Comparison of ENCODE assay signal across 1 cellular context in the genomic region with DNA sequence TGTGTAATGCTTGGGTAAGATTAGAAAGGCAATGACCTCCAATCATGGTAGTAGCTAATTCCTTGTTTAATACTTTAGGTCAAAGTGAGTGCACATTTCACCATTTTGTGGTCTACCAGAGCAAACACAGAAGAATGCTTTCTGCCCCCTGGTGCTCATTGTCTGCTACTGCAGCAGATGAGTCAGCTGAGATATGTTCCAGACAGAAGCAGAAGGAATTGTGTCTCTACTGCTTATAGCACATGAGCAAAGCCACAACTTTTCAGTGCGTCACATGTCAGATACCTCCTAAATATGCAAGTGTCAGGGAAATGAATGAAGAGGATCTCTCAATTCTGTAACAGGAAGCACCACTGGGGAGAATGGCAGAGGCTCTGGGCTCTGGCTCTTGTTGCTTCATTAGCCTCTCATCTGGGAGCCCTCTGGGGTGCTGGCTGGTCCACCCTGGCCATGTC.
TF ChIP-seq lines count a peak whose summit lies in the region.

No MANE protein-coding gene starts in this region.

TF ChIP-seq in HepG2, 621 proteins besides CTCF, POLR2A, EP300 and RAD21 (continued from another document and continues in another):
- TF ChIP-seq, protein P1, sequence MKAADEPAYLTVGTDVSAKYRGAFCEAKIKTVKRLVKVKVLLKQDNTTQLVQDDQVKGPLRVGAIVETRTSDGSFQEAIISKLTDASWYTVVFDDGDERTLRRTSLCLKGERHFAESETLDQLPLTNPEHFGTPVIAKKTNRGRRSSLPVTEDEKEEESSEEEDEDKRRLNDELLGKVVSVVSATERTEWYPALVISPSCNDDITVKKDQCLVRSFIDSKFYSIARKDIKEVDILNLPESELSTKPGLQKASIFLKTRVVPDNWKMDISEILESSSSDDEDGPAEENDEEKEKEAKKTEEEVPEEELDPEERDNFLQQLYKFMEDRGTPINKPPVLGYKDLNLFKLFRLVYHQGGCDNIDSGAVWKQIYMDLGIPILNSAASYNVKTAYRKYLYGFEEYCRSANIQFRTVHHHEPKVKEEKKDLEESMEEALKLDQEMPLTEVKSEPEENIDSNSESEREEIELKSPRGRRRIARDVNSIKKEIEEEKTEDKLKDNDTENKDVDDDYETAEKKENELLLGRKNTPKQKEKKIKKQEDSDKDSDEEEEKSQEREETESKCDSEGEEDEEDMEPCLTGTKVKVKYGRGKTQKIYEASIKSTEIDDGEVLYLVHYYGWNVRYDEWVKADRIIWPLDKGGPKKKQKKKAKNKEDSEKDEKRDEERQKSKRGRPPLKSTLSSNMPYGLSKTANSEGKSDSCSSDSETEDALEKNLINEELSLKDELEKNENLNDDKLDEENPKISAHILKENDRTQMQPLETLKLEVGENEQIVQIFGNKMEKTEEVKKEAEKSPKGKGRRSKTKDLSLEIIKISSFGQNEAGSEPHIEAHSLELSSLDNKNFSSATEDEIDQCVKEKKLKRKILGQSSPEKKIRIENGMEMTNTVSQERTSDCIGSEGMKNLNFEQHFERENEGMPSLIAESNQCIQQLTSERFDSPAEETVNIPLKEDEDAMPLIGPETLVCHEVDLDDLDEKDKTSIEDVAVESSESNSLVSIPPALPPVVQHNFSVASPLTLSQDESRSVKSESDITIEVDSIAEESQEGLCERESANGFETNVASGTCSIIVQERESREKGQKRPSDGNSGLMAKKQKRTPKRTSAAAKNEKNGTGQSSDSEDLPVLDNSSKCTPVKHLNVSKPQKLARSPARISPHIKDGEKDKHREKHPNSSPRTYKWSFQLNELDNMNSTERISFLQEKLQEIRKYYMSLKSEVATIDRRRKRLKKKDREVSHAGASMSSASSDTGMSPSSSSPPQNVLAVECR (CRISPR knock-in tag; IDR thresholded peaks at IDR 0.05; ENCODE audit: borderline replicate concordance), result no peak
- TF ChIP-seq, protein P2, sequence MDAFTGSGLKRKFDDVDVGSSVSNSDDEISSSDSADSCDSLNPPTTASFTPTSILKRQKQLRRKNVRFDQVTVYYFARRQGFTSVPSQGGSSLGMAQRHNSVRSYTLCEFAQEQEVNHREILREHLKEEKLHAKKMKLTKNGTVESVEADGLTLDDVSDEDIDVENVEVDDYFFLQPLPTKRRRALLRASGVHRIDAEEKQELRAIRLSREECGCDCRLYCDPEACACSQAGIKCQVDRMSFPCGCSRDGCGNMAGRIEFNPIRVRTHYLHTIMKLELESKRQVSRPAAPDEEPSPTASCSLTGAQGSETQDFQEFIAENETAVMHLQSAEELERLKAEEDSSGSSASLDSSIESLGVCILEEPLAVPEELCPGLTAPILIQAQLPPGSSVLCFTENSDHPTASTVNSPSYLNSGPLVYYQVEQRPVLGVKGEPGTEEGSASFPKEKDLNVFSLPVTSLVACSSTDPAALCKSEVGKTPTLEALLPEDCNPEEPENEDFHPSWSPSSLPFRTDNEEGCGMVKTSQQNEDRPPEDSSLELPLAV (CRISPR knock-in tag; conservative IDR thresholded peaks at IDR 0.05; ENCODE audit: low read depth), result no peak
- TF ChIP-seq, protein P3, sequence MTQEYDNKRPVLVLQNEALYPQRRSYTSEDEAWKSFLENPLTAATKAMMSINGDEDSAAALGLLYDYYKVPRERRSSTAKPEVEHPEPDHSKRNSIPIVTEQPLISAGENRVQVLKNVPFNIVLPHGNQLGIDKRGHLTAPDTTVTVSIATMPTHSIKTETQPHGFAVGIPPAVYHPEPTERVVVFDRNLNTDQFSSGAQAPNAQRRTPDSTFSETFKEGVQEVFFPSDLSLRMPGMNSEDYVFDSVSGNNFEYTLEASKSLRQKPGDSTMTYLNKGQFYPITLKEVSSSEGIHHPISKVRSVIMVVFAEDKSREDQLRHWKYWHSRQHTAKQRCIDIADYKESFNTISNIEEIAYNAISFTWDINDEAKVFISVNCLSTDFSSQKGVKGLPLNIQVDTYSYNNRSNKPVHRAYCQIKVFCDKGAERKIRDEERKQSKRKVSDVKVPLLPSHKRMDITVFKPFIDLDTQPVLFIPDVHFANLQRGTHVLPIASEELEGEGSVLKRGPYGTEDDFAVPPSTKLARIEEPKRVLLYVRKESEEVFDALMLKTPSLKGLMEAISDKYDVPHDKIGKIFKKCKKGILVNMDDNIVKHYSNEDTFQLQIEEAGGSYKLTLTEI (CRISPR knock-in tag; conservative IDR thresholded peaks at IDR 0.05), result no peak
- TF ChIP-seq, protein P4, sequence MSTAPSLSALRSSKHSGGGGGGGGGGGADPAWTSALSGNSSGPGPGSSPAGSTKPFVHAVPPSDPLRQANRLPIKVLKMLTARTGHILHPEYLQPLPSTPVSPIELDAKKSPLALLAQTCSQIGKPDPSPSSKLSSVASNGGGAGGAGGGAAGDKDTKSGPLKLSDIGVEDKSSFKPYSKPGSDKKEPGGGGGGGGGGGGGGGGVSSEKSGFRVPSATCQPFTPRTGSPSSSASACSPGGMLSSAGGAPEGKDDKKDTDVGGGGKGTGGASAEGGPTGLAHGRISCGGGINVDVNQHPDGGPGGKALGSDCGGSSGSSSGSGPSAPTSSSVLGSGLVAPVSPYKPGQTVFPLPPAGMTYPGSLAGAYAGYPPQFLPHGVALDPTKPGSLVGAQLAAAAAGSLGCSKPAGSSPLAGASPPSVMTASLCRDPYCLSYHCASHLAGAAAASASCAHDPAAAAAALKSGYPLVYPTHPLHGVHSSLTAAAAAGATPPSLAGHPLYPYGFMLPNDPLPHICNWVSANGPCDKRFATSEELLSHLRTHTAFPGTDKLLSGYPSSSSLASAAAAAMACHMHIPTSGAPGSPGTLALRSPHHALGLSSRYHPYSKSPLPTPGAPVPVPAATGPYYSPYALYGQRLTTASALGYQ (CRISPR knock-in tag; IDR thresholded peaks at IDR 0.05), result no peak
- TF ChIP-seq TEAD3 (CRISPR knock-in tag; optimal IDR thresholded peaks at IDR 0.05; ENCODE audit: borderline replicate concordance), result peak; percentile 69
- TF ChIP-seq ZNF264 (CRISPR knock-in tag; IDR thresholded peaks at IDR 0.05), result no peak
- no peak for TF ChIP-seq ZSCAN25 (CRISPR knock-in tag; IDR thresholded peaks at IDR 0.05)
- TF ChIP-seq PRPF4 (IDR thresholded peaks at IDR 0.05; ENCODE audit: low read depth, low read length, poor library complexity, severe bottlenecking), result no peak
- TF ChIP-seq REPIN1 (CRISPR knock-in tag; IDR thresholded peaks at IDR 0.05; ENCODE audit: borderline replicate concordance, low read depth), result peak; percentile 69; the same call in 1 of the 2 replicates
- TF ChIP-seq ZNF879 (CRISPR knock-in tag; IDR thresholded peaks at IDR 0.05), result no peak
- TF ChIP-seq DR1 (CRISPR knock-in tag; IDR thresholded peaks at IDR 0.05), result no peak
- TF ChIP-seq ZNF782 (CRISPR knock-in tag; IDR thresholded peaks at IDR 0.05; ENCODE audit: borderline replicate concordance), result no peak
- TF ChIP-seq, protein P5, sequence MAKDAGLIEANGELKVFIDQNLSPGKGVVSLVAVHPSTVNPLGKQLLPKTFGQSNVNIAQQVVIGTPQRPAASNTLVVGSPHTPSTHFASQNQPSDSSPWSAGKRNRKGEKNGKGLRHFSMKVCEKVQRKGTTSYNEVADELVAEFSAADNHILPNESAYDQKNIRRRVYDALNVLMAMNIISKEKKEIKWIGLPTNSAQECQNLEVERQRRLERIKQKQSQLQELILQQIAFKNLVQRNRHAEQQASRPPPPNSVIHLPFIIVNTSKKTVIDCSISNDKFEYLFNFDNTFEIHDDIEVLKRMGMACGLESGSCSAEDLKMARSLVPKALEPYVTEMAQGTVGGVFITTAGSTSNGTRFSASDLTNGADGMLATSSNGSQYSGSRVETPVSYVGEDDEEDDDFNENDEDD (CRISPR knock-in tag; IDR thresholded peaks at IDR 0.05; ENCODE audit: borderline replicate concordance), result no peak
- no peak for TF ChIP-seq TOE1 (CRISPR knock-in tag; IDR thresholded peaks at IDR 0.05)
- TF ChIP-seq ZNF605 (CRISPR knock-in tag; IDR thresholded peaks at IDR 0.05), result peak; percentile 60; the same call in 1 of the 2 replicates
- TF ChIP-seq ZZZ3 (CRISPR knock-in tag; IDR thresholded peaks at IDR 0.05; ENCODE audit: borderline replicate concordance), result no peak
- no peak for TF ChIP-seq ZNF776 (CRISPR knock-in tag; IDR thresholded peaks at IDR 0.05)
- TF ChIP-seq IRX3 (CRISPR knock-in tag; IDR thresholded peaks at IDR 0.05; ENCODE audit: borderline replicate concordance, low read depth), result no peak
- TF ChIP-seq ZNF274 (CRISPR knock-in tag; IDR thresholded peaks at IDR 0.05), result no peak
- no peak for TF ChIP-seq GATAD1 (CRISPR knock-in tag; IDR thresholded peaks at IDR 0.05)
- TF ChIP-seq MIER3 (CRISPR knock-in tag; IDR thresholded peaks at IDR 0.05; ENCODE audit: borderline replicate concordance), result no peak
- TF ChIP-seq NFE2L2 (IDR thresholded peaks at IDR 0.05; ENCODE audit: low read length), result peak; percentile 31; the same call in 1 of the 2 replicates
- TF ChIP-seq ZNF570 (CRISPR knock-in tag; IDR thresholded peaks at IDR 0.05; ENCODE audit: borderline replicate concordance), result no peak
- TF ChIP-seq, protein P6, sequence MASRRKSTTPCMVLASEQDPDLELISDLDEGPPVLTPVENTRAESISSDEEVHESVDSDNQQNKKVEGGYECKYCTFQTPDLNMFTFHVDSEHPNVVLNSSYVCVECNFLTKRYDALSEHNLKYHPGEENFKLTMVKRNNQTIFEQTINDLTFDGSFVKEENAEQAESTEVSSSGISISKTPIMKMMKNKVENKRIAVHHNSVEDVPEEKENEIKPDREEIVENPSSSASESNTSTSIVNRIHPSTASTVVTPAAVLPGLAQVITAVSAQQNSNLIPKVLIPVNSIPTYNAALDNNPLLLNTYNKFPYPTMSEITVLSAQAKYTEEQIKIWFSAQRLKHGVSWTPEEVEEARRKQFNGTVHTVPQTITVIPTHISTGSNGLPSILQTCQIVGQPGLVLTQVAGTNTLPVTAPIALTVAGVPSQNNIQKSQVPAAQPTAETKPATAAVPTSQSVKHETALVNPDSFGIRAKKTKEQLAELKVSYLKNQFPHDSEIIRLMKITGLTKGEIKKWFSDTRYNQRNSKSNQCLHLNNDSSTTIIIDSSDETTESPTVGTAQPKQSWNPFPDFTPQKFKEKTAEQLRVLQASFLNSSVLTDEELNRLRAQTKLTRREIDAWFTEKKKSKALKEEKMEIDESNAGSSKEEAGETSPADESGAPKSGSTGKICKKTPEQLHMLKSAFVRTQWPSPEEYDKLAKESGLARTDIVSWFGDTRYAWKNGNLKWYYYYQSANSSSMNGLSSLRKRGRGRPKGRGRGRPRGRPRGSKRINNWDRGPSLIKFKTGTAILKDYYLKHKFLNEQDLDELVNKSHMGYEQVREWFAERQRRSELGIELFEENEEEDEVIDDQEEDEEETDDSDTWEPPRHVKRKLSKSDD (CRISPR knock-in tag; IDR thresholded peaks at IDR 0.05; ENCODE audit: low read depth), result no peak
- peak; percentile 36; the same call in 1 of the 2 replicates for TF ChIP-seq BCL6 (CRISPR knock-in tag; IDR thresholded peaks at IDR 0.05)
- TF ChIP-seq, protein P7, sequence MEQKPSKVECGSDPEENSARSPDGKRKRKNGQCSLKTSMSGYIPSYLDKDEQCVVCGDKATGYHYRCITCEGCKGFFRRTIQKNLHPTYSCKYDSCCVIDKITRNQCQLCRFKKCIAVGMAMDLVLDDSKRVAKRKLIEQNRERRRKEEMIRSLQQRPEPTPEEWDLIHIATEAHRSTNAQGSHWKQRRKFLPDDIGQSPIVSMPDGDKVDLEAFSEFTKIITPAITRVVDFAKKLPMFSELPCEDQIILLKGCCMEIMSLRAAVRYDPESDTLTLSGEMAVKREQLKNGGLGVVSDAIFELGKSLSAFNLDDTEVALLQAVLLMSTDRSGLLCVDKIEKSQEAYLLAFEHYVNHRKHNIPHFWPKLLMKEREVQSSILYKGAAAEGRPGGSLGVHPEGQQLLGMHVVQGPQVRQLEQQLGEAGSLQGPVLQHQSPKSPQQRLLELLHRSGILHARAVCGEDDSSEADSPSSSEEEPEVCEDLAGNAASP (CRISPR knock-in tag; IDR thresholded peaks at IDR 0.05; ENCODE audit: borderline replicate concordance), result peak; percentile 30; the same call in 1 of the 2 replicates
- TF ChIP-seq ZFP62 (CRISPR knock-in tag; IDR thresholded peaks at IDR 0.05), result no peak
- TF ChIP-seq ZNF891 (CRISPR knock-in tag; IDR thresholded peaks at IDR 0.05), result no peak
- TF ChIP-seq ZNF777 (CRISPR knock-in tag; IDR thresholded peaks at IDR 0.05), result no peak
- TF ChIP-seq KMT2A (CRISPR knock-in tag; IDR thresholded peaks at IDR 0.05), result no peak
- no peak for TF ChIP-seq ZNF10 (CRISPR knock-in tag; IDR thresholded peaks at IDR 0.05; ENCODE audit: borderline replicate concordance, low read depth)
- TF ChIP-seq, protein P8, sequence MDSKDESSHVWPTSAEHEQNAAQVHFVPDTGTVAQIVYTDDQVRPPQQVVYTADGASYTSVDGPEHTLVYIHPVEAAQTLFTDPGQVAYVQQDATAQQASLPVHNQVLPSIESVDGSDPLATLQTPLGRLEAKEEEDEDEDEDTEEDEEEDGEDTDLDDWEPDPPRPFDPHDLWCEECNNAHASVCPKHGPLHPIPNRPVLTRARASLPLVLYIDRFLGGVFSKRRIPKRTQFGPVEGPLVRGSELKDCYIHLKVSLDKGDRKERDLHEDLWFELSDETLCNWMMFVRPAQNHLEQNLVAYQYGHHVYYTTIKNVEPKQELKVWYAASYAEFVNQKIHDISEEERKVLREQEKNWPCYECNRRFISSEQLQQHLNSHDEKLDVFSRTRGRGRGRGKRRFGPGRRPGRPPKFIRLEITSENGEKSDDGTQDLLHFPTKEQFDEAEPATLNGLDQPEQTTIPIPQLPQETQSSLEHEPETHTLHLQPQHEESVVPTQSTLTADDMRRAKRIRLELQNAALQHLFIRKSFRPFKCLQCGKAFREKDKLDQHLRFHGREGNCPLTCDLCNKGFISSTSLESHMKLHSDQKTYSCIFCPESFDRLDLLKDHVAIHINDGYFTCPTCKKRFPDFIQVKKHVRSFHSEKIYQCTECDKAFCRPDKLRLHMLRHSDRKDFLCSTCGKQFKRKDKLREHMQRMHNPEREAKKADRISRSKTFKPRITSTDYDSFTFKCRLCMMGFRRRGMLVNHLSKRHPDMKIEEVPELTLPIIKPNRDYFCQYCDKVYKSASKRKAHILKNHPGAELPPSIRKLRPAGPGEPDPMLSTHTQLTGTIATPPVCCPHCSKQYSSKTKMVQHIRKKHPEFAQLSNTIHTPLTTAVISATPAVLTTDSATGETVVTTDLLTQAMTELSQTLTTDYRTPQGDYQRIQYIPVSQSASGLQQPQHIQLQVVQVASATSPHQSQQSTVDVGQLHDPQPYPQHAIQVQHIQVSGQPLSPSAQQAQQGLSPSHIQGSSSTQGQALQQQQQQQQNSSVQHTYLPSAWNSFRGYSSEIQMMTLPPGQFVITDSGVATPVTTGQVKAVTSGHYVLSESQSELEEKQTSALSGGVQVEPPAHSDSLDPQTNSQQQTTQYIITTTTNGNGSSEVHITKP (CRISPR knock-in tag; IDR thresholded peaks at IDR 0.05; ENCODE audit: low read depth), result no peak
- no peak for TF ChIP-seq ZNF124 (CRISPR knock-in tag; IDR thresholded peaks at IDR 0.05)
- no peak for TF ChIP-seq ZBTB38 (CRISPR knock-in tag; IDR thresholded peaks at IDR 0.05)
- TF ChIP-seq ATF7-NPFF (CRISPR knock-in tag; IDR thresholded peaks at IDR 0.05; ENCODE audit: low read depth), result no peak
- no peak for TF ChIP-seq ONECUT2 (CRISPR knock-in tag; IDR thresholded peaks at IDR 0.05)
- 0 out of 2 replicates have a peak, but pooled peaks have one; percentile 53 for TF ChIP-seq KLF6 (CRISPR knock-in tag; IDR thresholded peaks at IDR 0.05)
- no peak for TF ChIP-seq SP1 (IDR thresholded peaks at IDR 0.05)
- TF ChIP-seq SP1 (CRISPR knock-in tag; IDR thresholded peaks at IDR 0.05), result no peak
- TF ChIP-seq MYNN (CRISPR knock-in tag; IDR thresholded peaks at IDR 0.05; ENCODE audit: low read depth), result no peak
- TF ChIP-seq ARHGAP35 (CRISPR knock-in tag; IDR thresholded peaks at IDR 0.05; ENCODE audit: borderline replicate concordance), result no peak
- TF ChIP-seq, protein P9, sequence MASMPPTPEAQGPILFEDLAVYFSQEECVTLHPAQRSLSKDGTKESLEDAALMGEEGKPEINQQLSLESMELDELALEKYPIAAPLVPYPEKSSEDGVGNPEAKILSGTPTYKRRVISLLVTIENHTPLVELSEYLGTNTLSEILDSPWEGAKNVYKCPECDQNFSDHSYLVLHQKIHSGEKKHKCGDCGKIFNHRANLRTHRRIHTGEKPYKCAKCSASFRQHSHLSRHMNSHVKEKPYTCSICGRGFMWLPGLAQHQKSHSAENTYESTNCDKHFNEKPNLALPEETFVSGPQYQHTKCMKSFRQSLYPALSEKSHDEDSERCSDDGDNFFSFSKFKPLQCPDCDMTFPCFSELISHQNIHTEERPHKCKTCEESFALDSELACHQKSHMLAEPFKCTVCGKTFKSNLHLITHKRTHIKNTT (CRISPR knock-in tag; IDR thresholded peaks at IDR 0.05), result no peak
